In genomic region chr22:30195245-30196140, GRCh38 we compare ENCODE assay signal across 8 cellular contexts. TPM values are rescaled to one million over a fixed set of nuclear protein-coding genes. Genes with fewer than 3 reads are reported as not detected.
A peak's percentile ranks its signal among the peaks of the same experiment; 100 is the strongest.
DNase-seq lines count a peak whose midpoint lies in the region; ATAC-seq, FAIRE-seq and TF ChIP-seq lines count a peak whose summit lies in the region.

No MANE protein-coding gene starts in this region.

- no peaks in the 10 kb centered on the region for H3K9me3 Mint-ChIP-seq in endodermal cell

- H3K36me3 Mint-ChIP-seq in endodermal cell (ENCODE audit: low read depth), result no peaks in the 10 kb centered on the region

- peaks cover 20% of the 10 kb centered on the region for H3K4me1 Mint-ChIP-seq in endodermal cell

- H4K20me1 ChIP-seq in DND-41 (ENCODE audit: insufficient read depth, low read length), result no peaks in the 10 kb centered on the region

- H3K4me3 ChIP-seq in DND-41 (ENCODE audit: low read depth in 1 of 2, low read length in 2 of 2) (no peak overlapping the region), Panc1 (ENCODE audit: low read depth in 2 of 2, low read length in 2 of 2) (no peak overlapping the region), endodermal cell (ENCODE audit: low read length) (no peak overlapping the region), pancreas (no peak overlapping the region)

- in situ Hi-C loops in Panc1 (cut with HindIII; ENCODE audit: low pct_unique_long_range_greater_than_20kb, low sequenced_read_pairs), result no loop called here

- H3K36me3 ChIP-seq in DND-41 (ENCODE audit: insufficient read depth, low read length), result no peaks in the 10 kb centered on the region
- no peaks in the 10 kb centered on the region for H3K36me3 ChIP-seq in Panc1 (ENCODE audit: control insufficient read depth, insufficient read depth, low read length)
- H3K36me3 ChIP-seq in endodermal cell (ENCODE audit: control insufficient read depth, insufficient read depth, low read length), result no peaks in the 10 kb centered on the region
- no peaks in the 10 kb centered on the region for H3K36me3 ChIP-seq in pancreas

- peaks cover 28% of the 10 kb centered on the region for H3K4me1 ChIP-seq in DND-41 (ENCODE audit: insufficient read depth, low read length)
- H3K4me1 ChIP-seq in Panc1 (ENCODE audit: control insufficient read depth, insufficient read depth, low read length), result peaks cover 22% of the 10 kb centered on the region
- H3K4me1 ChIP-seq in endodermal cell (ENCODE audit: control insufficient read depth, insufficient read depth, low read length), result peaks cover 4% of the 10 kb centered on the region
- H3K4me1 ChIP-seq in pancreas, result peaks cover 0 to 8% (median 0%) of the 10 kb centered on the region in 3 donors

- TF ChIP-seq CTCF in DND-41 (IDR thresholded peaks at IDR 0.05; ENCODE audit: borderline replicate concordance, extremely low read depth, low read length, poor library complexity, severe bottlenecking) (no peak), Panc1 (IDR thresholded peaks at IDR 0.05) (no peak), endodermal cell (conservative IDR thresholded peaks at IDR 0.05) (no peak), pancreas (IDR thresholded peaks at IDR 0.05) (no peak), GM10266 (IDR thresholded peaks at IDR 0.05; ENCODE audit: control insufficient read depth, insufficient read depth, low read depth, missing control alignments) (no peak)

- WGBS in endodermal cell (ENCODE audit: insufficient coverage in 1 of 2, insufficient read length in 1 of 2), 2 experiments, result 89 to 91% methylated on average over 4 to 5 of the region's 5 CpGs
- 49 to 55% methylated on average over 5 of the region's 5 CpGs for WGBS in pancreas, 2 donors

- no peak for FAIRE-seq in pancreas (lab: Jason Lieb, UNC)

- H3K4me3 Mint-ChIP-seq in endodermal cell, result no peak overlapping the region

- CTCF ChIA-PET in Panc1 (lab: Charles Lee), result no interaction called here

- ATAC-seq in DND-41 (ENCODE audit: insufficient read depth, low read depth), result no peak
- peak; percentile 17 for ATAC-seq in Panc1
- peak in 3 of 4 donors; percentile 8 to 45 (median 24) for ATAC-seq in pancreas

- no peaks in the 10 kb centered on the region for H3K79me2 ChIP-seq in DND-41 (ENCODE audit: insufficient read depth, low read length)

- no peak overlapping the region for H3K4me2 ChIP-seq in DND-41 (ENCODE audit: insufficient read depth, low read length)

- H3K9ac ChIP-seq in DND-41 (ENCODE audit: low read depth, low read length) (no peak overlapping the region), endodermal cell (ENCODE audit: extremely low read depth, low read length, poor library complexity, severe bottlenecking) (no peak overlapping the region)

- peaks cover 2% of the 10 kb centered on the region for H3K27me3 Mint-ChIP-seq in endodermal cell (ENCODE audit: insufficient read depth)

- TSS peak; percentile 97 for BruUV-seq in Panc1 (replicated peaks; lab: Mats Ljungman, UMichigan)

- intact Hi-C loops in Panc1 (cut with micrococcal nuclease; ENCODE audit: unreplicated experiment), result no loop called here
- intact Hi-C loops in pancreas (cut with DNase I), result loop anchor here in 1 of 3 donors (10.0 kb wide), 1 partner anchor 81 kb away; no protein-coding TSS in a partner anchor

- DNase-seq in DND-41 (no peak), Panc1 (ENCODE audit: low read depth, low spot score) (no peak), endodermal cell (no peak), pancreas (no peak), GM10266 (ENCODE audit: extremely low spot score) (no peak), amniotic stem cell (lab: John Stamatoyannopoulos, UW) (no peak), globus pallidus (ENCODE audit: low spot score) (no peak), germinal center (ENCODE audit: low spot score) (no peak)

- H3K27me3 ChIP-seq in DND-41 (ENCODE audit: insufficient read depth, low read length, poor library complexity), result no peaks in the 10 kb centered on the region
- H3K27me3 ChIP-seq in Panc1 (ENCODE audit: control insufficient read depth, insufficient read depth, low read length), result no peaks in the 10 kb centered on the region
- H3K27me3 ChIP-seq in endodermal cell (ENCODE audit: control insufficient read depth, insufficient read depth, low read length, poor library complexity, severe bottlenecking), result peaks cover 5% of the 10 kb centered on the region
- H3K27me3 ChIP-seq in pancreas, result no peaks in the 10 kb centered on the region

- peak overlapping the region; percentile 65 for H3K27ac Mint-ChIP-seq in endodermal cell

- H3K27ac ChIP-seq in DND-41 (ENCODE audit: low read length) (peak overlapping the region; percentile 58), Panc1 (ENCODE audit: low read length) (peak overlapping the region; percentile 97), endodermal cell (ENCODE audit: low read depth, low read length) (no peak overlapping the region), pancreas (peak overlapping the region in 3 of 4 donors; percentile 18 to 80 (median 75))

- H3K9me3 ChIP-seq in DND-41 (ENCODE audit: insufficient read depth, low read length, severe bottlenecking), result no peaks in the 10 kb centered on the region
- peaks cover 13% of the 10 kb centered on the region; the same call in 1 of the 2 replicates for H3K9me3 ChIP-seq in Panc1 (ENCODE audit: control insufficient read depth, insufficient read depth, low read depth, low read length)
- no peaks in the 10 kb centered on the region for H3K9me3 ChIP-seq in endodermal cell (ENCODE audit: control insufficient read depth, low read length)
- no peaks in the 10 kb centered on the region for H3K9me3 ChIP-seq in pancreas

- POLR2A ChIA-PET in Panc1 (lab: Charles Lee), result interaction anchor here (0.6 to 1.2 kb wide), 4 partner anchors 9 to 61 kb away, joined by 3 to 8 read pairs (median 4); no protein-coding TSS in a partner anchor

- no peak overlapping the region for H2AFZ ChIP-seq in DND-41 (ENCODE audit: low read depth, low read length)

RNA-seq across cellular contexts. Expression of gene LIF, which starts 51.1 kb away (rescaled TPM):
- total RNA-seq in Panc1 (2021; ENCODE audit: unreplicated experiment), result 34.4 TPM
- polyA plus RNA-seq in Panc1 (2012; ENCODE audit: insufficient read length), result 40.7 TPM
- total RNA-seq in endodermal cell, result under 1 TPM; 0.31 to 0.77 TPM
- polyA plus RNA-seq in endodermal cell (2013, experiment 1 of 2), result 0.78 TPM
- polyA plus RNA-seq in endodermal cell (2013, experiment 2 of 2), result 0.87 TPM
- total RNA-seq in pancreas, result 1 to 10 TPM in 4 of 6 donors, under 1 TPM in 2; 0.32 to 5.8 (median 1.5) TPM
- 1 to 10 TPM; 2.7 to 4.5 TPM for polyA plus RNA-seq in pancreas
